In the genomic region with DNA sequence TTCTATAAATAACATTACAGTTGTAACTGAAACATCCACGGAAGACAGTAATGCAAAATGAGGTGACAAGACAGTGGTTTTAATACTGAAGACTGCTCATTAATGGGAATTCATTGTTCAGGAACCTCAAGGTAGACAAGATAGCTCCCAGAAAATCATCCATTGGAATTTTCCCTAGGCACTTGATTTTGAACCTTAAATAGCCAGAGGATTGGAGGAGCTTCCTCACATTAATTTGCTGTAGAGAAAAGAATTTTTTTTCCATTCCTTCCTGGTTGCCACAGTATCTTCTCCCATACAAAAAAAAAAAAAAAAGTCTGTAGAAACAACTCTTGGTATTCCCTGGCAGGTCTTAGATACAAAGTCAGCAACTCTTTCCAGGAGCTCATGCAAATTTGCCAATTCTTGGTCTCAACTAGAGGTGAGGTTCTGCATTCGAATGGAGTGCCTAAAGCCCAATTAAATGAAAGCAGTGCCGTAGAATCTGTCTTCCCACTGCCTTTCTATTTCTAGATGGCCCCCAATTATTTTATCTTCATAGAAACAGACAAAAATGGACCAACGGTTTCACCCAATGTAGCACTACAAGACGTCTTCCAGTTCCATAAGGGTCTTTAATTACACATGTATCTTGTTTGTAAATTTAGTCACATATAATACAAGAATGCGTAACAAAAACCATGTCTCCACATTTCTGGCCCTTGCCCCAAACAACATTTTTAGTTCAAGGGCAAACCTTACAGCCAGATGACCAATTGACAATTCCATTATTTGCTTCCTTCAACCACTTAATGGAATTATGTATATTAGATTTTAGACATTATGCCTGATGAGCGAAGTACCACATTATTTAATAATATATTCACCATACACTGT, we compare ENCODE assay signal across 17 cellular contexts. TPM values are rescaled to one million over a fixed set of nuclear protein-coding genes. Genes with fewer than 3 reads are reported as not detected.
DNase-seq lines count a peak whose midpoint lies in the region; ATAC-seq and TF ChIP-seq lines count a peak whose summit lies in the region.
"Had no signal": no experiment of that assay in that cellular context is flagged by ENCODE, and none has a peak within 500 bp of the region (broad histone marks: within the 10 kb centered on the region; RNA-seq: fewer than 3 reads in every experiment).

No MANE protein-coding gene starts in this region.

- H3K27me3 ChIP-seq in A673 (replicated peaks; ENCODE audit: insufficient read depth, low read depth, low read length, poor library complexity) (no peaks in the 10 kb centered on the region), HCT116 (ENCODE audit: insufficient read depth, low read length) (no peaks in the 10 kb centered on the region), adipocyte (replicated peaks; ENCODE audit: control insufficient read depth, insufficient read depth, low read length) (no peaks in the 10 kb centered on the region), hepatocyte (no peaks in the 10 kb centered on the region)
- H3K27me3 ChIP-seq: esophagus squamous epithelium, neutrophil, sigmoid colon had no signal

- BruUV-seq in A673 (replicated peaks; lab: Mats Ljungman, UMichigan) (TSS peak; percentile 11), HCT116 (replicated peaks; lab: Mats Ljungman, UMichigan) (TSS peak; percentile 11)

- TF ChIP-seq POLR2A in HCT116 (IDR thresholded peaks at IDR 0.05; ENCODE audit: borderline replicate concordance, extremely low read depth, insufficient read depth, insufficient read length) = no peak

- H4K20me1 ChIP-seq in HCT116 (ENCODE audit: insufficient read depth) = peaks cover 50% of the 10 kb centered on the region
- peaks cover 58% of the 10 kb centered on the region for H4K20me1 ChIP-seq in hepatocyte (ENCODE audit: insufficient read depth, poor library complexity, severe bottlenecking)

- peaks cover 15% of the 10 kb centered on the region for H3K4me1 ChIP-seq in A673 (ENCODE audit: insufficient read depth, low read length, poor library complexity, severe bottlenecking)
- peaks cover 0 to 17% of the 10 kb centered on the region in 2 experiments; a peak in 2 of 4 replicates for H3K4me1 ChIP-seq in HCT116 (ENCODE audit: control insufficient read depth in 1 of 2, insufficient read depth in 2 of 2, low read length in 2 of 2)
- peaks cover 46% of the 10 kb centered on the region for H3K4me1 ChIP-seq in adipocyte (ENCODE audit: control insufficient read depth, insufficient read depth, low read length)
- peaks cover 4% of the 10 kb centered on the region for H3K4me1 ChIP-seq in hepatocyte (ENCODE audit: insufficient read depth)

- H3K9me2 ChIP-seq in HCT116 (ENCODE audit: insufficient read depth) = no peaks in the 10 kb centered on the region
- H3K9me2 ChIP-seq in hepatocyte (replicated peaks; ENCODE audit: insufficient read depth) = no peaks in the 10 kb centered on the region

- WGBS in hepatocyte (ENCODE audit: low lambda C conversion rate, missing lambda C conversion rate) = 95% methylated on average over 7 of the region's 7 CpGs

- H3K36me3 ChIP-seq in A673 (ENCODE audit: insufficient read depth, low read length, poor library complexity, severe bottlenecking) (peaks cover 57% of the 10 kb centered on the region), HCT116 (ENCODE audit: control insufficient read depth in 1 of 2, insufficient read depth in 2 of 2, low read length in 2 of 2) (peaks cover 47 to 50% of the 10 kb centered on the region in 2 experiments), adipocyte (ENCODE audit: control insufficient read depth, insufficient read depth, low read length, severe bottlenecking) (peaks cover 57% of the 10 kb centered on the region), hepatocyte (replicated peaks; ENCODE audit: insufficient read depth, low read depth) (peaks cover 14% of the 10 kb centered on the region)

- H3K9me3 ChIP-seq in A673 (ENCODE audit: low read depth, low read length, poor library complexity, severe bottlenecking) (no peaks in the 10 kb centered on the region), HCT116 (ENCODE audit: control insufficient read depth in 1 of 2, insufficient read depth in 1 of 2, low read depth in 1 of 2, low read length in 2 of 2) (no peaks in the 10 kb centered on the region), adipocyte (ENCODE audit: control insufficient read depth, low read length) (no peaks in the 10 kb centered on the region), hepatocyte (ENCODE audit: low read depth) (no peaks in the 10 kb centered on the region)
- H3K9me3 ChIP-seq: esophagus squamous epithelium, neutrophil, sigmoid colon had no signal

- DNase-seq in A673 (ENCODE audit: low spot score) = no peak
- DNase-seq in HCT116 (ENCODE audit: low read depth, low spot score) = no peak
- DNase-seq in adipocyte (ENCODE audit: low read depth) = peak; percentile 16
- no peak for DNase-seq in hepatocyte (ENCODE audit: low spot score)
- no peak for DNase-seq in OCI-M1 (lab: John Stamatoyannopoulos, UW)
- DNase-seq in 8988T = no peak
- no peak for DNase-seq in cardiac septum (ENCODE audit: low spot score)
- DNase-seq: activated CD4-positive, CD25-positive, alpha-beta regulatory T cell; activated effector memory CD4-positive, alpha-beta T cell treated with Interleukin-2 at 50 U/mL for 16 hours; dermis blood vessel endothelial cell; esophagus squamous epithelium; NCI-H774; sigmoid colon; T-helper 1 cell had no signal

- H3K4me3 ChIP-seq in A673 (ENCODE audit: low read depth, low read length, poor library complexity, severe bottlenecking) (no peak overlapping the region), HCT116 (replicated peaks in 1 of 2; ENCODE audit: low read depth in 1 of 2, low read length in 2 of 2) (no peak overlapping the region), adipocyte (ENCODE audit: low read length) (no peak overlapping the region), hepatocyte (no peak overlapping the region)
- H3K4me3 ChIP-seq: sigmoid colon had no signal

- CTCF ChIA-PET in A673 (lab: Charles Lee) = no interaction called here
- CTCF ChIA-PET in HCT116 (lab: Charles Lee) = no interaction called here

- no peak overlapping the region for H3K9ac ChIP-seq in HCT116 (ENCODE audit: low read length)
- peak overlapping the region; percentile 62 for H3K9ac ChIP-seq in adipocyte (ENCODE audit: low read length)

- TF ChIP-seq CTCF in A673 (conservative IDR thresholded peaks at IDR 0.05; ENCODE audit: low read depth, low read length) (no peak), HCT116 (IDR thresholded peaks at IDR 0.05 in 2 of 3, conservative IDR thresholded peaks at IDR 0.05 in 1 of 3; ENCODE audit: borderline replicate concordance in 1 of 3, insufficient read depth in 1 of 3, low read depth in 2 of 3, low read length in 2 of 3) (no peak), hepatocyte (IDR thresholded peaks at IDR 0.05; ENCODE audit: poor library complexity) (no peak)

- no peak for TF ChIP-seq RAD21 in HCT116 (IDR thresholded peaks at IDR 0.05; ENCODE audit: low read depth)

- no peak overlapping the region for H2AFZ ChIP-seq in HCT116 (ENCODE audit: low read depth, low read length, poor library complexity, severe bottlenecking)
- no peak overlapping the region for H2AFZ ChIP-seq in hepatocyte

- H3K4me2 ChIP-seq in HCT116 (ENCODE audit: low read length) (no peak overlapping the region), hepatocyte (no peak overlapping the region)

- RAD21 ChIA-PET in HCT116 (lab: Charles Lee; ENCODE audit: low non-redundant PET in 1 of 2, low total read pairs in 2 of 2, uncharacterized antibody in 2 of 2, unreplicated experiment in 2 of 2) = no interaction called here

- intact Hi-C loops in A673 (cut with micrococcal nuclease; ENCODE audit: unreplicated experiment) (loop anchor here (5.0 kb wide), 1 partner anchor 207 kb away; no protein-coding TSS in a partner anchor), HCT116 (cut with micrococcal nuclease) (loop anchor here (5.0 kb wide), 5 partner anchors 92 to 367 kb away; a partner anchor contains a TSS), cardiac septum (cut with DNase I) (no loop called here)

- ATAC-seq in HCT116 = no peak
- ATAC-seq in HG02642 (IDR thresholded peaks at IDR 0.05; ENCODE audit: poor library complexity, unreplicated experiment) = no peak

- H3K79me2 ChIP-seq in HCT116 (ENCODE audit: insufficient read depth, low read length) (peaks cover 36% of the 10 kb centered on the region), hepatocyte (peaks cover 1% of the 10 kb centered on the region)

- POLR2A ChIA-PET in A673 (lab: Charles Lee; ENCODE audit: low non-redundant PET) = interaction anchor here (0.6 to 0.9 kb wide), 2 partner anchors 12 to 305 kb away, joined by 4 to 5 read pairs; no protein-coding TSS in a partner anchor
- POLR2A ChIA-PET in HCT116 (lab: Charles Lee) = interaction anchor here (0.9 to 4.3 kb wide), 3 partner anchors 10 to 75 kb away, joined by 3 to 82 read pairs (median 3); no protein-coding TSS in a partner anchor

- no peak overlapping the region for H3K27ac ChIP-seq in A673 (ENCODE audit: low read depth, low read length, poor library complexity, severe bottlenecking)
- no peak overlapping the region; the same call in 1 of the 2 replicates for H3K27ac ChIP-seq in HCT116 (ENCODE audit: low read depth, low read length)
- H3K27ac ChIP-seq in hepatocyte = peak overlapping the region; percentile 1
- H3K27ac ChIP-seq: HL-60, sigmoid colon had no signal

TF ChIP-seq in HCT116, 20 proteins besides CTCF, POLR2A, EP300 and RAD21 (continues in another document):
- TF ChIP-seq EGR1 (IDR thresholded peaks at IDR 0.05; ENCODE audit: low read depth) = no peak
- no peak for TF ChIP-seq ZFX (IDR thresholded peaks at IDR 0.05)
- no peak for TF ChIP-seq EZH2phosphoT487 (IDR thresholded peaks at IDR 0.05; ENCODE audit: borderline replicate concordance)

RNA-seq across cellular contexts. Expression of a gene that starts 13.5 kb away (rescaled TPM):
- total RNA-seq in A673 (2021) (395 and 440 TPM in 2 replicates), HCT116 (2021; ENCODE audit: unreplicated experiment) (1,049 TPM), hepatocyte (372 and 373 TPM in 2 replicates), cardiac septum (140 TPM)
- polyA plus RNA-seq in HCT116 (2012) = 307 and 350 TPM in 2 replicates
- polyA plus RNA-seq in hepatocyte = 139 and 144 TPM in 2 replicates
